In the genomic region with DNA sequence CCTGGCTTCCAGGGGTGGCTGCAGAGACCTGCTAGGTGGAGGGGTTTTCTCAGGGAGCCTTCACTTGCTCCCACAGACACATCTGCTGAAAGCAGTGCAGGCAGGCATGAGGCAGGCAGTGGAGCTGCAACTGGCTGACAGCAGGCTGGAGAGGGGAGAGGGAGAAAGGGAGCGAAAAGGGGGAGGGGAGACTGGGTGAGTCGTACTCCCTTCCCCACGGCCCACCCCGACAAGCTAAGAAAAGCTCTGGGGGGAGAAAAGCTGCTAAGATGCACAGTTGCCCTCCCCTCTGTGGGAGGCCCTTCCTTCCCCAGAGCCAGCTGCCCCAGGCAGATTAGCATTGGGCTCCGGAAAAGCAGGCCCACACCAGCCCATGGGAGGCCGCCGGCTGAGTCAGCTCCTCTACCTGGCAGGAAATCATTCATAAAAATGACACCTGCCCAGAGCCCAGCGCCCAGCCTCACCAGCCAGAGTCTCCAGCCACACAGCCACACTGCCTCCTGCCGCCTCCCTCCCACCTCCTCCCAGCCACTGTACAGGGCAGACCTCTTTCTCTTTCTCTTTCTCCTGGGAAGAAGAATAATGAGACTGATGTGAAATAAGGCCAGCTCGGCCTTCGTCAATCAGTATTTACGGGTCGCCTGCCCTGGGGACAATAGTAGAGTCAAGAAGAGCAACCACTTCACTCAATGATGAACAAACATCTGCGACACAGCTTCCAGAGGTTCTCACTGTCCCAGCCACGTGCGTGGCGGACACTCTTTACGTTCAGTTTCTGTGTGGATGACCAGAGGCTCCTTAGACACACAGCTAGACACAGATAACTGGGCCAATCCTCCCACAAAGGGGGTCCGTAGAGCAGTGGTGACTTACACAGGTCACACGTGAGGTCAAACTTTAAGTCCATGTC, we compare ENCODE assay signal across 8 cellular contexts. TPM values are rescaled to one million over a fixed set of nuclear protein-coding genes. Genes with fewer than 3 reads are reported as not detected.
DNase-seq lines count a peak whose midpoint lies in the region; ATAC-seq and TF ChIP-seq lines count a peak whose summit lies in the region.

No MANE protein-coding gene starts in this region.

- H2AFZ ChIP-seq in OCI-LY1 (ENCODE audit: low read length) = no peak overlapping the region

- no peak for ATAC-seq in HG02610 (IDR thresholded peaks at IDR 0.05; ENCODE audit: unreplicated experiment)

- H3K9me3 ChIP-seq in OCI-LY1 (ENCODE audit: low read length) (no peaks in the 10 kb centered on the region), endodermal cell (ENCODE audit: control insufficient read depth, low read length) (no peaks in the 10 kb centered on the region), skeletal muscle tissue (ENCODE audit: control insufficient read depth in 3 of 3, low read length in 3 of 3) (no peaks in the 10 kb centered on the region), ascending aorta (no peaks in the 10 kb centered on the region)

- H3K36me3 Mint-ChIP-seq in activated naive CD4-positive, alpha-beta T cell treated with anti-CD3 and anti-CD28 coated beads, Interleukin-2, amount 10 ng/mL, durations not matched to agents 7 days and 5 days = no peaks in the 10 kb centered on the region
- no peaks in the 10 kb centered on the region for H3K36me3 Mint-ChIP-seq in endodermal cell (ENCODE audit: low read depth)

- H3K27ac Mint-ChIP-seq in activated naive CD4-positive, alpha-beta T cell treated with anti-CD3 and anti-CD28 coated beads, Interleukin-2, amount 10 ng/mL, durations not matched to agents 7 days and 5 days = no peak overlapping the region
- peak overlapping the region; percentile 83 for H3K27ac Mint-ChIP-seq in endodermal cell

- H3K27me3 Mint-ChIP-seq in activated naive CD4-positive, alpha-beta T cell treated with anti-CD3 and anti-CD28 coated beads, Interleukin-2, amount 10 ng/mL, durations not matched to agents 7 days and 5 days = peaks cover 8% of the 10 kb centered on the region
- no peaks in the 10 kb centered on the region for H3K27me3 Mint-ChIP-seq in endodermal cell (ENCODE audit: insufficient read depth)

- H3K36me3 ChIP-seq in OCI-LY1 (ENCODE audit: insufficient read depth, low read length) = no peaks in the 10 kb centered on the region
- H3K36me3 ChIP-seq in endodermal cell (ENCODE audit: control insufficient read depth, insufficient read depth, low read length) = no peaks in the 10 kb centered on the region
- H3K36me3 ChIP-seq in skeletal muscle tissue (ENCODE audit: control insufficient read depth in 3 of 3, insufficient read depth in 3 of 3, low read length in 3 of 3) = no peaks in the 10 kb centered on the region
- no peaks in the 10 kb centered on the region for H3K36me3 ChIP-seq in ascending aorta

- DNase-seq in activated naive CD4-positive, alpha-beta T cell treated with anti-CD3 and anti-CD28 coated beads, Interleukin-2, amount 10 ng/mL, durations not matched to agents 7 days and 5 days = peak; percentile 31
- DNase-seq in activated naive CD4-positive, alpha-beta T cell treated with anti-CD3 and anti-CD28 coated beads, Interleukin-2, amount 50 U/mL, for 16 hours = no peak
- DNase-seq in endodermal cell (peak; percentile 91), ACHN (no peak), ascending aorta (ENCODE audit: low spot score in 2 of 2) (no peak)

- CTCF ChIA-PET in activated naive CD4-positive, alpha-beta T cell treated with anti-CD3 and anti-CD28 coated beads, Interleukin-2, amount 10 ng/mL, durations not matched to agents 7 days and 5 days (lab: Charles Lee) = interaction anchor here (1.1 to 14.1 kb wide), 4 partner anchors 55 to 95 kb away, joined by 3 to 363 read pairs (median 5); no protein-coding TSS in a partner anchor

- 55 to 60% methylated on average over 13 to 19 of the region's 20 CpGs for WGBS in endodermal cell (ENCODE audit: insufficient coverage in 1 of 2, insufficient read length in 1 of 2), 2 experiments

- H3K4me3 Mint-ChIP-seq in activated naive CD4-positive, alpha-beta T cell treated with anti-CD3 and anti-CD28 coated beads, Interleukin-2, amount 10 ng/mL, durations not matched to agents 7 days and 5 days = no peak overlapping the region
- no peak overlapping the region for H3K4me3 Mint-ChIP-seq in endodermal cell

- H3K27me3 ChIP-seq in OCI-LY1 (ENCODE audit: insufficient read depth, low read length) = no peaks in the 10 kb centered on the region
- H3K27me3 ChIP-seq in endodermal cell (ENCODE audit: control insufficient read depth, insufficient read depth, low read length, poor library complexity, severe bottlenecking) = no peaks in the 10 kb centered on the region
- H3K27me3 ChIP-seq in skeletal muscle tissue (ENCODE audit: control insufficient read depth in 3 of 3, insufficient read depth in 3 of 3, low read length in 3 of 3) = no peaks in the 10 kb centered on the region
- H3K27me3 ChIP-seq in ascending aorta = no peaks in the 10 kb centered on the region

- H3K79me2 ChIP-seq in OCI-LY1 (ENCODE audit: insufficient read depth, low read length) = no peaks in the 10 kb centered on the region

- in situ Hi-C loops in ACHN (cut with HindIII; ENCODE audit: low pct_ligation_motif_present, low pct_unique_long_range_greater_than_20kb, low sequenced_read_pairs) = loop anchor here (25.0 kb wide), 1 partner anchor 106 kb away; no protein-coding TSS in a partner anchor

- H3K9me3 Mint-ChIP-seq in activated naive CD4-positive, alpha-beta T cell treated with anti-CD3 and anti-CD28 coated beads, Interleukin-2, amount 10 ng/mL, durations not matched to agents 7 days and 5 days = no peaks in the 10 kb centered on the region
- no peaks in the 10 kb centered on the region for H3K9me3 Mint-ChIP-seq in endodermal cell

- H3K9me2 ChIP-seq in OCI-LY1 (ENCODE audit: low read depth, low read length) = no peaks in the 10 kb centered on the region

- peaks cover 17% of the 10 kb centered on the region for H3K4me1 ChIP-seq in OCI-LY1 (ENCODE audit: insufficient read depth, low read length, severe bottlenecking)
- H3K4me1 ChIP-seq in endodermal cell (ENCODE audit: control insufficient read depth, insufficient read depth, low read length) = peaks cover 11% of the 10 kb centered on the region
- H3K4me1 ChIP-seq in skeletal muscle tissue (ENCODE audit: control insufficient read depth in 3 of 3, insufficient read depth in 3 of 3, low read length in 3 of 3) = peaks cover 5 to 14% (median 10%) of the 10 kb centered on the region in 3 donors
- H3K4me1 ChIP-seq in ascending aorta = no peaks in the 10 kb centered on the region

- H3K27ac ChIP-seq in OCI-LY1 (ENCODE audit: low read depth, low read length, poor library complexity, severe bottlenecking) = peak overlapping the region; percentile 55
- H3K27ac ChIP-seq in endodermal cell (ENCODE audit: low read depth, low read length) = peak overlapping the region; percentile 62
- peak overlapping the region; percentile 47 for H3K27ac ChIP-seq in skeletal muscle tissue (ENCODE audit: low read depth, low read length)
- no peak overlapping the region for H3K27ac ChIP-seq in ascending aorta

- no peak overlapping the region for H3K9ac ChIP-seq in OCI-LY1 (ENCODE audit: low read length)
- no peak overlapping the region for H3K9ac ChIP-seq in endodermal cell (ENCODE audit: extremely low read depth, low read length, poor library complexity, severe bottlenecking)
- peak overlapping the region in 1 of 3 donors; percentile 33 for H3K9ac ChIP-seq in skeletal muscle tissue (ENCODE audit: low read depth in 1 of 3, low read length in 3 of 3)

- no peaks in the 10 kb centered on the region for H3F3A ChIP-seq in OCI-LY1 (ENCODE audit: insufficient read depth, low read length)

- H3K4me1 Mint-ChIP-seq in activated naive CD4-positive, alpha-beta T cell treated with anti-CD3 and anti-CD28 coated beads, Interleukin-2, amount 10 ng/mL, durations not matched to agents 7 days and 5 days = peaks cover 25% of the 10 kb centered on the region
- H3K4me1 Mint-ChIP-seq in endodermal cell = peaks cover 27% of the 10 kb centered on the region

- H3K4me3 ChIP-seq in OCI-LY1 (ENCODE audit: low read depth, low read length, poor library complexity, severe bottlenecking) (no peak overlapping the region), endodermal cell (ENCODE audit: low read length) (no peak overlapping the region), skeletal muscle tissue (ENCODE audit: low read length in 3 of 3) (no peak overlapping the region), ascending aorta (no peak overlapping the region)

- intact Hi-C loops in ascending aorta (cut with DNase I) = no loop called here

- H4K20me1 ChIP-seq in OCI-LY1 (ENCODE audit: insufficient read depth, low read length) = no peaks in the 10 kb centered on the region

- TF ChIP-seq CTCF in OCI-LY1 (IDR thresholded peaks at IDR 0.05; ENCODE audit: low read length) (no peak), endodermal cell (conservative IDR thresholded peaks at IDR 0.05) (no peak), ascending aorta (IDR thresholded peaks at IDR 0.05) (no peak)

- H3K4me2 ChIP-seq in OCI-LY1 (ENCODE audit: low read length) = no peak overlapping the region

RNA-seq across cellular contexts. Expression of gene C20orf203, which starts 7.7 kb away (rescaled TPM):
- total RNA-seq in endodermal cell = under 1 TPM; 0.18 to 0.24 TPM
- polyA plus RNA-seq in endodermal cell (2013, experiment 1 of 2) = 0.28 TPM
- polyA plus RNA-seq in endodermal cell (2013, experiment 2 of 2) = 0.41 TPM
- under 0.01 TPM for total RNA-seq in skeletal muscle tissue
- total RNA-seq in ascending aorta = not detected

Comparison
In these comparisons a context has a peak if more than half of its experiments do, and no peak if none do; other contexts are left out.
1. DNase-seq: peak in activated naive CD4-positive, alpha-beta T cell treated with anti-CD3 and anti-CD28 coated beads, Interleukin-2, amount 10 ng/mL, durations not matched to agents 7 days and 5 days (single experiment) and endodermal cell (single experiment); none in activated naive CD4-positive, alpha-beta T cell treated with anti-CD3 and anti-CD28 coated beads, Interleukin-2, amount 50 U/mL, for 16 hours (single experiment), ACHN (single experiment) and ascending aorta (0 of 2).
2. H3K27ac ChIP-seq: peak in OCI-LY1 (single experiment), endodermal cell (single experiment) and skeletal muscle tissue (single experiment); none in ascending aorta (0 of 2).